In genomic region chr14:103854822-103855733, GRCh38 we compare ENCODE assay signal across 9 cellular contexts. TPM values are rescaled to one million over a fixed set of nuclear protein-coding genes. Genes with fewer than 3 reads are reported as not detected.
DNase-seq lines count a peak whose midpoint lies in the region; ATAC-seq, FAIRE-seq and TF ChIP-seq lines count a peak whose summit lies in the region.
"Had no signal": no experiment of that assay in that cellular context is flagged by ENCODE, and none has a peak within 500 bp of the region (broad histone marks: within the 10 kb centered on the region; RNA-seq: fewer than 3 reads in every experiment).

No MANE protein-coding gene starts in this region.

- BruUV-seq in endothelial cell of umbilical vein (replicated peaks; lab: Mats Ljungman, UMichigan), result no TSS peak

- POLR2A ChIA-PET in endothelial cell of umbilical vein (lab: Charles Lee), result no interaction called here

- no peaks in the 10 kb centered on the region for H4K20me1 ChIP-seq in endothelial cell of umbilical vein (replicated peaks; ENCODE audit: control insufficient read depth, extremely low read depth, insufficient read depth, low read length)
- no peaks in the 10 kb centered on the region for H4K20me1 ChIP-seq in neural progenitor cell (ENCODE audit: low read depth)

- TF ChIP-seq CTCF in endothelial cell of umbilical vein (IDR thresholded peaks at IDR 0.05; ENCODE audit: extremely low read depth in 1 of 2, insufficient read depth in 1 of 2, low read depth in 1 of 2, low read length in 2 of 2) (no peak), neural progenitor cell (IDR thresholded peaks at IDR 0.05) (no peak), natural killer cell (IDR thresholded peaks at IDR 0.05) (no peak)

- peaks cover 4% of the 10 kb centered on the region for H3K27me3 Mint-ChIP-seq in neural progenitor cell (ENCODE audit: insufficient read depth, low read depth)
- no peaks in the 10 kb centered on the region for H3K27me3 Mint-ChIP-seq in natural killer cell (ENCODE audit: low read depth in 2 of 2)

- H3K27ac Mint-ChIP-seq in neural progenitor cell (peak overlapping the region; percentile 96), natural killer cell (no peak overlapping the region)
- H3K27ac Mint-ChIP-seq: memory B cell had no signal

- H2AFZ ChIP-seq in endothelial cell of umbilical vein (ENCODE audit: low read depth, low read length), result peak overlapping the region; percentile 87
- H2AFZ ChIP-seq in neural progenitor cell (replicated peaks), result peak overlapping the region; percentile 80

- no peak overlapping the region for H3K27ac ChIP-seq in endothelial cell of umbilical vein (ENCODE audit: insufficient read depth, low read depth, low read length)
- no peak overlapping the region for H3K27ac ChIP-seq in neural progenitor cell

- H3K36me3 ChIP-seq in ES-I3 (ENCODE audit: insufficient read depth, low read length) (no peaks in the 10 kb centered on the region), endothelial cell of umbilical vein (ENCODE audit: control insufficient read depth in 2 of 2, extremely low read depth in 1 of 2, insufficient read depth in 2 of 2, low read length in 2 of 2) (no peaks in the 10 kb centered on the region), neural progenitor cell (no peaks in the 10 kb centered on the region), MG63 (no peaks in the 10 kb centered on the region)

- H3K79me2 ChIP-seq in endothelial cell of umbilical vein (ENCODE audit: control insufficient read depth, insufficient read depth, low read length) (no peaks in the 10 kb centered on the region), neural progenitor cell (ENCODE audit: low read depth) (no peaks in the 10 kb centered on the region)

- H3K4me1 ChIP-seq in ES-I3 (ENCODE audit: insufficient read depth, low read length), result peaks cover 19% of the 10 kb centered on the region
- peaks cover 20% of the 10 kb centered on the region for H3K4me1 ChIP-seq in endothelial cell of umbilical vein (ENCODE audit: control insufficient read depth, extremely low read depth, insufficient read depth, low read length)
- peaks cover 16% of the 10 kb centered on the region for H3K4me1 ChIP-seq in neural progenitor cell

- H3K36me3 Mint-ChIP-seq in neural progenitor cell, result no peaks in the 10 kb centered on the region
- H3K36me3 Mint-ChIP-seq in natural killer cell, result no peaks in the 10 kb centered on the region
- H3K36me3 Mint-ChIP-seq: memory B cell had no signal

- H3K9me3 Mint-ChIP-seq in neural progenitor cell (no peaks in the 10 kb centered on the region), natural killer cell (no peaks in the 10 kb centered on the region)
- H3K9me3 Mint-ChIP-seq: memory B cell had no signal

- no peak for TF ChIP-seq POLR2A in endothelial cell of umbilical vein (IDR thresholded peaks at IDR 0.05; ENCODE audit: low read depth, low read length)

- H3K4me3 ChIP-seq in endothelial cell of umbilical vein (replicated peaks in 1 of 3; ENCODE audit: insufficient read depth in 1 of 3, low read depth in 1 of 3, low read length in 3 of 3) (no peak overlapping the region), neural progenitor cell (no peak overlapping the region), MG63 (no peak overlapping the region)

- FAIRE-seq in endothelial cell of umbilical vein (lab: Jason Lieb, UNC), result peak; percentile 75

- dilution Hi-C loops in endothelial cell of umbilical vein (cut with MboI; ENCODE audit: extremely low pct_ligation_motif_present, low sequenced_read_pairs), result no loop called here

- CTCF ChIA-PET in endothelial cell of umbilical vein (lab: Charles Lee), result interaction anchor here (0.8 to 2.1 kb wide), 5 partner anchors 45 to 55 kb away, joined by 3 to 7 read pairs (median 4); no protein-coding TSS in a partner anchor

- no peaks in the 10 kb centered on the region for H3F3A ChIP-seq in neural progenitor cell (ENCODE audit: low read depth)

- no peak for ATAC-seq in HG03469 (IDR thresholded peaks at IDR 0.05; ENCODE audit: unreplicated experiment)
- ATAC-seq in natural killer cell, result no peak
- ATAC-seq in HG03571 (IDR thresholded peaks at IDR 0.05; ENCODE audit: unreplicated experiment), result no peak

- H3K4me1 Mint-ChIP-seq in neural progenitor cell, result peaks cover 29% of the 10 kb centered on the region
- no peaks in the 10 kb centered on the region for H3K4me1 Mint-ChIP-seq in natural killer cell
- H3K4me1 Mint-ChIP-seq: memory B cell had no signal

- no peaks in the 10 kb centered on the region for H3K9me1 ChIP-seq in endothelial cell of umbilical vein (replicated peaks; ENCODE audit: control insufficient read depth, extremely low read depth, insufficient read depth, low read length)

- H3K9ac ChIP-seq in ES-I3 (ENCODE audit: low read depth, low read length) (peak overlapping the region; percentile 26; the same call in 1 of the 2 replicates), endothelial cell of umbilical vein (replicated peaks; ENCODE audit: extremely low read depth, insufficient read depth, low read length) (no peak overlapping the region), neural progenitor cell (no peak overlapping the region)

- no peaks in the 10 kb centered on the region for H3K9me3 ChIP-seq in ES-I3 (ENCODE audit: control insufficient read depth, insufficient read depth, low read length)
- no peaks in the 10 kb centered on the region for H3K9me3 ChIP-seq in endothelial cell of umbilical vein (replicated peaks; ENCODE audit: control insufficient read depth, insufficient read depth, low read length)
- H3K9me3 ChIP-seq in neural progenitor cell (ENCODE audit: low read depth), result no peaks in the 10 kb centered on the region
- H3K9me3 ChIP-seq in MG63, result no peaks in the 10 kb centered on the region

- intact Hi-C loops in endothelial cell of umbilical vein (cut with micrococcal nuclease), result loop anchor here (1.0 to 2.0 kb wide), 4 partner anchors 8 to 46 kb away; partner anchors contain the start of gene PPP1R13B
- intact Hi-C loops in natural killer cell (cut with micrococcal nuclease), result no loop called here

- no peaks in the 10 kb centered on the region for H3K27me3 ChIP-seq in endothelial cell of umbilical vein (ENCODE audit: control insufficient read depth in 2 of 2, insufficient read depth in 2 of 2, low read length in 2 of 2)
- no peaks in the 10 kb centered on the region for H3K27me3 ChIP-seq in neural progenitor cell
- H3K27me3 ChIP-seq in MG63, result no peaks in the 10 kb centered on the region

- H3K4me3 Mint-ChIP-seq in neural progenitor cell (peak overlapping the region; percentile 71), natural killer cell (no peak overlapping the region)
- H3K4me3 Mint-ChIP-seq: memory B cell had no signal

- DNase-seq in NCI-H2227 (lab: John Stamatoyannopoulos, UW; ENCODE audit: unreplicated experiment) (peak; percentile 87), endothelial cell of umbilical vein (ENCODE audit: low read depth, low spot score) (peak; percentile 55), neural progenitor cell (ENCODE audit: low spot score) (peak; percentile 52), MG63 (no peak), natural killer cell (no peak)

- no peak overlapping the region for H3K4me2 ChIP-seq in endothelial cell of umbilical vein (ENCODE audit: insufficient read depth, low read length)
- H3K4me2 ChIP-seq in neural progenitor cell, result peak overlapping the region; percentile 62

TF ChIP-seq in endothelial cell of umbilical vein, 7 proteins besides CTCF, POLR2A, EP300 and RAD21:
- TF ChIP-seq EZH2 (IDR thresholded peaks at IDR 0.05; ENCODE audit: borderline replicate concordance, low read depth, low read length, severe bottlenecking) (no peak), POLR2AphosphoS5 (IDR thresholded peaks at IDR 0.05; ENCODE audit: insufficient read depth, low read depth, low read length) (no peak), MAX (IDR thresholded peaks at IDR 0.05; ENCODE audit: insufficient read depth, insufficient read length) (no peak), MYC (IDR thresholded peaks at IDR 0.05; ENCODE audit: low read depth, low read length) (no peak), GATA2 (IDR thresholded peaks at IDR 0.05; ENCODE audit: insufficient read depth, insufficient read length, low read depth, low read length) (no peak), JUN (IDR thresholded peaks at IDR 0.05; ENCODE audit: borderline replicate concordance, insufficient read depth, insufficient read length, low read depth) (no peak), FOS (IDR thresholded peaks at IDR 0.05; ENCODE audit: borderline replicate concordance, insufficient read depth, low read length) (no peak)
TF ChIP-seq in endothelial cell of umbilical vein: peak in this region for 0.

RNA-seq across cellular contexts. Expression of gene PPP1R13B, which starts 7.7 kb away (rescaled TPM):
- total RNA-seq in endothelial cell of umbilical vein, result 29.3 and 30.0 TPM in 2 replicates
- 10.0 and 10.7 TPM in 2 replicates for polyA plus RNA-seq in endothelial cell of umbilical vein
- 7.4 and 7.7 TPM in 2 replicates for polyA plus RNA-seq in endothelial cell of umbilical vein (2011; cell fraction: cytosol; rRNA removed)
- 51.1 and 55.4 TPM in 2 replicates for polyA plus RNA-seq in endothelial cell of umbilical vein (2011; cell fraction: nucleus; rRNA removed)
- 10.0 and 12.4 TPM in 2 replicates for polyA plus RNA-seq in endothelial cell of umbilical vein (2012)
- polyA minus RNA-seq in endothelial cell of umbilical vein, result 14.4 and 24.9 TPM in 2 replicates
- polyA minus RNA-seq in endothelial cell of umbilical vein (2011; cell fraction: cytosol; rRNA and poly(A)+ RNA removed), result 4.2 TPM
- polyA minus RNA-seq in endothelial cell of umbilical vein (2011; cell fraction: nucleus; rRNA and poly(A)+ RNA removed), result 25.2 and 30.9 TPM in 2 replicates
- 2.4 and 2.5 TPM in 2 replicates for total RNA-seq in neural progenitor cell (ENCODE audit: low replicate concordance)
- 2.4 and 5.6 TPM in 2 replicates for total RNA-seq in MG63 (2014; rRNA removed; shearing (Covaris generic); ENCODE audit: low replicate concordance)
- total RNA-seq in natural killer cell, result 10 to 100 TPM; 26.5 to 35.5 (median 31.7) TPM

Comparison
In these comparisons a context has a peak if more than half of its experiments do, and no peak if none do; other contexts are left out.
1. DNase-seq: peak in NCI-H2227 (single experiment), endothelial cell of umbilical vein (single experiment) and neural progenitor cell (single experiment); none in MG63 (single experiment) and natural killer cell (single experiment).